5 cellular contexts compared by ENCODE assay signal in genomic region chr12:108574276-108574675, GRCh38. TPM values are rescaled to one million over a fixed set of nuclear protein-coding genes. Genes with fewer than 3 reads are reported as not detected.
"Had no signal": no experiment of that assay in that cellular context is flagged by ENCODE, and none has a peak within 500 bp of the region (broad histone marks: within the 10 kb centered on the region; RNA-seq: fewer than 3 reads in every experiment).

No MANE protein-coding gene starts in this region.

RNA-seq across cellular contexts. Expression of gene TMEM119, which starts 23.6 kb away (rescaled TPM):
- total RNA-seq: kidney epithelial cell, progenitor cell of endocrine pancreas, pulmonary artery endothelial cell, renal cortical epithelial cell had no signal
- polyA plus RNA-seq: neural cell had no signal

RNA-seq across cellular contexts. Expression of gene SELPLG, which starts 59.4 kb away (rescaled TPM):
- total RNA-seq: progenitor cell of endocrine pancreas had no signal
